12 cellular contexts compared by ENCODE assay signal in genomic region chr9:18906656-18907395, GRCh38.
DNase-seq lines count a peak whose midpoint lies in the region; ATAC-seq and TF ChIP-seq lines count a peak whose summit lies in the region.
"Had no signal": no experiment of that assay in that cellular context is flagged by ENCODE, and none has a peak within 500 bp of the region (broad histone marks: within the 10 kb centered on the region; RNA-seq: fewer than 3 reads in every experiment).

No MANE protein-coding gene starts in this region.

- no peaks in the 10 kb centered on the region for H3K9me2 ChIP-seq in Loucy (replicated peaks; ENCODE audit: low read depth, low read length)

- peaks cover 3% of the 10 kb centered on the region for H3K9me3 Mint-ChIP-seq in activated naive CD4-positive, alpha-beta T cell treated with anti-CD3 and anti-CD28 coated beads, Interleukin-2, amount 10 ng/mL, durations not matched to agents 7 days and 5 days

- H4K20me1 ChIP-seq in Loucy (ENCODE audit: insufficient read depth, low read length, poor library complexity, severe bottlenecking) = no peaks in the 10 kb centered on the region

- peak overlapping the region; percentile 16 for H3K4me2 ChIP-seq in Loucy (ENCODE audit: low read depth, low read length, poor library complexity, severe bottlenecking)

- H3K9me3 ChIP-seq in Loucy (ENCODE audit: insufficient read depth, low read depth, low read length) = no peaks in the 10 kb centered on the region

- peaks cover 7% of the 10 kb centered on the region for H3K27me3 Mint-ChIP-seq in activated naive CD4-positive, alpha-beta T cell treated with anti-CD3 and anti-CD28 coated beads, Interleukin-2, amount 10 ng/mL, durations not matched to agents 7 days and 5 days

- H3K27ac Mint-ChIP-seq in activated naive CD4-positive, alpha-beta T cell treated with anti-CD3 and anti-CD28 coated beads, Interleukin-2, amount 10 ng/mL, durations not matched to agents 7 days and 5 days = no peak overlapping the region
- H3K27ac Mint-ChIP-seq: mesothelial cell of epicardium had no signal

- no peaks in the 10 kb centered on the region for H3K27me3 ChIP-seq in Loucy (ENCODE audit: insufficient read depth, low read length, poor library complexity, severe bottlenecking)

- no peaks in the 10 kb centered on the region for H3K36me3 ChIP-seq in Loucy (ENCODE audit: insufficient read depth, low read length)

- no peak overlapping the region for H3K4me3 Mint-ChIP-seq in activated naive CD4-positive, alpha-beta T cell treated with anti-CD3 and anti-CD28 coated beads, Interleukin-2, amount 10 ng/mL, durations not matched to agents 7 days and 5 days
- H3K4me3 Mint-ChIP-seq: mesothelial cell of epicardium had no signal

- H3K36me3 Mint-ChIP-seq in activated naive CD4-positive, alpha-beta T cell treated with anti-CD3 and anti-CD28 coated beads, Interleukin-2, amount 10 ng/mL, durations not matched to agents 7 days and 5 days = no peaks in the 10 kb centered on the region

- H3K79me2 ChIP-seq in Loucy (ENCODE audit: insufficient read depth, low read length) = no peaks in the 10 kb centered on the region

- CTCF ChIA-PET in activated naive CD4-positive, alpha-beta T cell treated with anti-CD3 and anti-CD28 coated beads, Interleukin-2, amount 10 ng/mL, durations not matched to agents 7 days and 5 days (lab: Charles Lee) = no interaction called here

- H3K9ac ChIP-seq in Loucy (ENCODE audit: low read depth, low read length, poor library complexity, severe bottlenecking) = no peak overlapping the region

- peak overlapping the region; percentile 46; the same call in 1 of the 2 replicates for H2AFZ ChIP-seq in Loucy (ENCODE audit: low read length)

- no peak for ATAC-seq in activated CD4-positive, CD25-positive, alpha-beta regulatory T cell treated with anti-CD3 and anti-CD28 coated beads, Interleukin-2, amount 50 U/mL, for 24 hours
- no peak for ATAC-seq in HG03097 (IDR thresholded peaks at IDR 0.05; ENCODE audit: low FRiP score, unreplicated experiment)

- peaks cover 49% of the 10 kb centered on the region for H3K4me1 ChIP-seq in Loucy (ENCODE audit: insufficient read depth, low read length, poor library complexity, severe bottlenecking)

- H3K4me3 ChIP-seq in GM12865 (ENCODE audit: low read depth, low read length) = no peak overlapping the region
- no peak overlapping the region for H3K4me3 ChIP-seq in Loucy (ENCODE audit: low read length, poor library complexity, severe bottlenecking)
- no peak overlapping the region for H3K4me3 ChIP-seq in choroid plexus epithelial cell (ENCODE audit: low read depth, low read length)
- no peak overlapping the region for H3K4me3 ChIP-seq in skeletal muscle cell (ENCODE audit: low read depth, low read length)
- H3K4me3 ChIP-seq: skin epidermis had no signal

- H3F3A ChIP-seq in Loucy (ENCODE audit: low read depth) = no peaks in the 10 kb centered on the region

- peak; percentile 9 for DNase-seq in GM12865 (ENCODE audit: low read depth)
- DNase-seq in choroid plexus epithelial cell (ENCODE audit: low read depth) = peak; percentile 71
- peak; percentile 36 for DNase-seq in skeletal muscle cell (ENCODE audit: low read depth)
- no peak for DNase-seq in activated naive CD4-positive, alpha-beta T cell treated with Interleukin-2 at 50 U/mL for 16 hours
- DNase-seq in activated naive CD4-positive, alpha-beta T cell treated with anti-CD3 and anti-CD28 coated beads, Interleukin-2, amount 10 ng/mL, durations not matched to agents 7 days and 5 days = no peak
- DNase-seq: caudate nucleus, NCI-H2227 treated with DMSO at 0.1 percent for 48 hours had no signal

- H3K4me1 Mint-ChIP-seq in activated naive CD4-positive, alpha-beta T cell treated with anti-CD3 and anti-CD28 coated beads, Interleukin-2, amount 10 ng/mL, durations not matched to agents 7 days and 5 days = no peaks in the 10 kb centered on the region

- TF ChIP-seq CTCF in GM12865 (IDR thresholded peaks at IDR 0.05; ENCODE audit: insufficient read depth, low read depth, low read length, missing control alignments) (no peak), Loucy (conservative IDR thresholded peaks at IDR 0.05; ENCODE audit: low read length) (no peak), choroid plexus epithelial cell (conservative IDR thresholded peaks at IDR 0.05; ENCODE audit: low read depth, low read length) (no peak)

Comparison
In these comparisons a context has a peak if more than half of its experiments do, and no peak if none do; other contexts are left out.
1. DNase-seq: peak in GM12865 (single experiment), choroid plexus epithelial cell (single experiment) and skeletal muscle cell (single experiment); none in activated naive CD4-positive, alpha-beta T cell treated with Interleukin-2 at 50 U/mL for 16 hours (single experiment) and activated naive CD4-positive, alpha-beta T cell treated with anti-CD3 and anti-CD28 coated beads, Interleukin-2, amount 10 ng/mL, durations not matched to agents 7 days and 5 days (single experiment).